ENCODE assay signal across 8 cellular contexts in the genomic region with DNA sequence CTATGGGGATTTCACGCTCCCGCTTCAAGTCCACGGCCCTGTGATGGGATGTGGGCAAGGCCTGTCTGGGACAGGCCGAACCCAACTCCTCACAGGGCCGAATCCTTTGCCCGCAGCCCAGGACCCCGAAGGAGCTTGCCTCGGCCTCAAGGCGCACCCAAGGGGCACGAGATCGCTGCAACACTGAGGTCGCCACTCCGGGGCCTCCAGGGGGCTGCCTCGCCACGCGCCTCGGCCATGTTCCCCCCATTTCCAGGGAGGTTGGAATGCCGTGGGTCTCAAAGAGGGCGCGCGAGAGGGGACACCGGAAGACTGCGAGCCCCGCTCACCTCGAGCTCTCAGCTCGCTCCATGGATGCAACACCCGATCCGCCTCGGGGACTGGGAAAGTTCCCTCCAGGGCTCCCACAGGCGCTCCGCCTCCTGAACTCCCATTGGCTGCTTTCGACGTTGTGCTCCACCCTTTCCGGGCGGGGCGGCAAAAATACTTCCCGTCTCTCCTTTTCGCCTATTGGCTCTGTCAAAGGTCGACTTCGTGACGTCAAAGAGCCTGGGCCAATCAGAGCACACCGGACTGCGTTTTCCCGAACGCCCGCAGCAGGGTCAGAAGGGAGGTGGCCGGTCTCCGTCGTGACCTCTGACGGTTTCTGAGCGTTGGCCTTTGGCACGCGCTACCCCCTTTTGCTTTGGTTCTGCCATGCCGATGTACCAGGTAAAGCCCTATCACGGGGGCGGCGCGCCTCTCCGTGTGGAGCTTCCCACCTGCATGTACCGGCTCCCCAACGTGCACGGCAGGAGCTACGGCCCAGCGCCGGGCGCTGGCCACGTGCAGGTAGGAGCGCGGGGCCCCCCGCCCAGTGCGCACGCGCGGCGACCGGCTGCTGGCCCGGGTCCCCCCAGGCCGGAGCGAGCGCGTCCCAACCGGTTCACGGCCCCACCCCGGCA. TPM values are rescaled to one million over a fixed set of nuclear protein-coding genes. Genes with fewer than 3 reads are reported as not detected.
DNase-seq lines count a peak whose midpoint lies in the region; ATAC-seq lines count a peak whose summit lies in the region.

A gene (plus strand): TSS at position 605 of the 944 bp plus-strand sequence. CDS start 92 bp downstream, at position 697.
A gene with protein sequence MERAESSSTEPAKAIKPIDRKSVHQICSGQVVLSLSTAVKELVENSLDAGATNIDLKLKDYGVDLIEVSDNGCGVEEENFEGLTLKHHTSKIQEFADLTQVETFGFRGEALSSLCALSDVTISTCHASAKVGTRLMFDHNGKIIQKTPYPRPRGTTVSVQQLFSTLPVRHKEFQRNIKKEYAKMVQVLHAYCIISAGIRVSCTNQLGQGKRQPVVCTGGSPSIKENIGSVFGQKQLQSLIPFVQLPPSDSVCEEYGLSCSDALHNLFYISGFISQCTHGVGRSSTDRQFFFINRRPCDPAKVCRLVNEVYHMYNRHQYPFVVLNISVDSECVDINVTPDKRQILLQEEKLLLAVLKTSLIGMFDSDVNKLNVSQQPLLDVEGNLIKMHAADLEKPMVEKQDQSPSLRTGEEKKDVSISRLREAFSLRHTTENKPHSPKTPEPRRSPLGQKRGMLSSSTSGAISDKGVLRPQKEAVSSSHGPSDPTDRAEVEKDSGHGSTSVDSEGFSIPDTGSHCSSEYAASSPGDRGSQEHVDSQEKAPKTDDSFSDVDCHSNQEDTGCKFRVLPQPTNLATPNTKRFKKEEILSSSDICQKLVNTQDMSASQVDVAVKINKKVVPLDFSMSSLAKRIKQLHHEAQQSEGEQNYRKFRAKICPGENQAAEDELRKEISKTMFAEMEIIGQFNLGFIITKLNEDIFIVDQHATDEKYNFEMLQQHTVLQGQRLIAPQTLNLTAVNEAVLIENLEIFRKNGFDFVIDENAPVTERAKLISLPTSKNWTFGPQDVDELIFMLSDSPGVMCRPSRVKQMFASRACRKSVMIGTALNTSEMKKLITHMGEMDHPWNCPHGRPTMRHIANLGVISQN (minus strand): TSS at position 382 of the 944 bp plus-strand sequence. CDS start 30 bp downstream, at position 352.

- peak; percentile 77 for ATAC-seq in GM19468 (IDR thresholded peaks at IDR 0.05; ENCODE audit: extremely low read depth, unreplicated experiment)

- DNase-seq in COLO829 (ENCODE audit: low spot score): peak; percentile 98
- peak; percentile 100 for DNase-seq in HS-5 (ENCODE audit: low read depth)
- peak; percentile 95 for DNase-seq in NK-92 treated with Interleukin-12 subunit alpha and Interleukin-12 subunit beta, amount 100 ng/mL, for 24 hours (lab: John Stamatoyannopoulos, UW)
- DNase-seq in activated CD8-positive, alpha-beta memory T cell treated with anti-CD3 and anti-CD28 coated beads for 24 hours: peak; percentile 98
- DNase-seq in effector CD8-positive, alpha-beta T cell (lab: John Stamatoyannopoulos, UW): peak; percentile 95
- DNase-seq in lung microvascular endothelial cell (ENCODE audit: low read depth in 2 of 2): peak; percentile 99
- DNase-seq in stimulated activated CD4-positive, alpha-beta T cell treated with anti-CD3 and anti-CD28 coated beads, TNF-alpha, amount 100 ng/mL, for 48 hours (ENCODE audit: low read depth in 3 of 3): peak; percentile 95 to 96 (median 96)

RNA-seq across cellular contexts. Expression of the first gene that starts in this region (rescaled TPM):
- 34.9 and 38.7 TPM in 2 replicates for total RNA-seq in lung microvascular endothelial cell

RNA-seq across cellular contexts. Expression of the second gene that starts in this region (rescaled TPM):
- 10.9 and 11.8 TPM in 2 replicates for total RNA-seq in lung microvascular endothelial cell

Comparison
In these comparisons a context has a peak if more than half of its experiments do, and no peak if none do; other contexts are left out.
1. Peak in every context shown above with its lines: DNase-seq and ATAC-seq.